Comparison of ENCODE assay signal across 1 cellular context in the genomic region with DNA sequence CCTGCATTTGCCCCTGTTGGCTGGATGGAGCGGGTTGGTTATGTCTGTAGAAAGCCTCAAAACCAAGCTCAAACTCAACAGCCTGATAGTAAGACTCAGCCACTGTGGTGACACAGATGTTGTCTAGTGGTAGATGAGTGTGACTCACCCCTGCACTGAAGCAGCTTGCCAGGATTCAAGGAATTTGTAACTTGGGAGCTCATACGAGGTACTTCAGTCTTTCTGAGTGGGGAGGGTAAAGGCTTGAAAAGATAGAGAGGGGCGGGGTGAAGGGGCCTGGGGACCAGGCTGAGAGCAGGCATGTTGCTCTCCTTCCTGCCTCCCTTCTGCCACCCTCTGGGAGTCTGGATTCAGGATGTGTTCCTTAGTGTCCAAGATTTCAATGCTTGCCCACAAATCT.
TF ChIP-seq lines count a peak whose summit lies in the region.

No MANE protein-coding gene starts in this region.

TF ChIP-seq in GM23338, 12 proteins besides CTCF, POLR2A, EP300 and RAD21 (continued from another document):
- TF ChIP-seq, protein P1, sequence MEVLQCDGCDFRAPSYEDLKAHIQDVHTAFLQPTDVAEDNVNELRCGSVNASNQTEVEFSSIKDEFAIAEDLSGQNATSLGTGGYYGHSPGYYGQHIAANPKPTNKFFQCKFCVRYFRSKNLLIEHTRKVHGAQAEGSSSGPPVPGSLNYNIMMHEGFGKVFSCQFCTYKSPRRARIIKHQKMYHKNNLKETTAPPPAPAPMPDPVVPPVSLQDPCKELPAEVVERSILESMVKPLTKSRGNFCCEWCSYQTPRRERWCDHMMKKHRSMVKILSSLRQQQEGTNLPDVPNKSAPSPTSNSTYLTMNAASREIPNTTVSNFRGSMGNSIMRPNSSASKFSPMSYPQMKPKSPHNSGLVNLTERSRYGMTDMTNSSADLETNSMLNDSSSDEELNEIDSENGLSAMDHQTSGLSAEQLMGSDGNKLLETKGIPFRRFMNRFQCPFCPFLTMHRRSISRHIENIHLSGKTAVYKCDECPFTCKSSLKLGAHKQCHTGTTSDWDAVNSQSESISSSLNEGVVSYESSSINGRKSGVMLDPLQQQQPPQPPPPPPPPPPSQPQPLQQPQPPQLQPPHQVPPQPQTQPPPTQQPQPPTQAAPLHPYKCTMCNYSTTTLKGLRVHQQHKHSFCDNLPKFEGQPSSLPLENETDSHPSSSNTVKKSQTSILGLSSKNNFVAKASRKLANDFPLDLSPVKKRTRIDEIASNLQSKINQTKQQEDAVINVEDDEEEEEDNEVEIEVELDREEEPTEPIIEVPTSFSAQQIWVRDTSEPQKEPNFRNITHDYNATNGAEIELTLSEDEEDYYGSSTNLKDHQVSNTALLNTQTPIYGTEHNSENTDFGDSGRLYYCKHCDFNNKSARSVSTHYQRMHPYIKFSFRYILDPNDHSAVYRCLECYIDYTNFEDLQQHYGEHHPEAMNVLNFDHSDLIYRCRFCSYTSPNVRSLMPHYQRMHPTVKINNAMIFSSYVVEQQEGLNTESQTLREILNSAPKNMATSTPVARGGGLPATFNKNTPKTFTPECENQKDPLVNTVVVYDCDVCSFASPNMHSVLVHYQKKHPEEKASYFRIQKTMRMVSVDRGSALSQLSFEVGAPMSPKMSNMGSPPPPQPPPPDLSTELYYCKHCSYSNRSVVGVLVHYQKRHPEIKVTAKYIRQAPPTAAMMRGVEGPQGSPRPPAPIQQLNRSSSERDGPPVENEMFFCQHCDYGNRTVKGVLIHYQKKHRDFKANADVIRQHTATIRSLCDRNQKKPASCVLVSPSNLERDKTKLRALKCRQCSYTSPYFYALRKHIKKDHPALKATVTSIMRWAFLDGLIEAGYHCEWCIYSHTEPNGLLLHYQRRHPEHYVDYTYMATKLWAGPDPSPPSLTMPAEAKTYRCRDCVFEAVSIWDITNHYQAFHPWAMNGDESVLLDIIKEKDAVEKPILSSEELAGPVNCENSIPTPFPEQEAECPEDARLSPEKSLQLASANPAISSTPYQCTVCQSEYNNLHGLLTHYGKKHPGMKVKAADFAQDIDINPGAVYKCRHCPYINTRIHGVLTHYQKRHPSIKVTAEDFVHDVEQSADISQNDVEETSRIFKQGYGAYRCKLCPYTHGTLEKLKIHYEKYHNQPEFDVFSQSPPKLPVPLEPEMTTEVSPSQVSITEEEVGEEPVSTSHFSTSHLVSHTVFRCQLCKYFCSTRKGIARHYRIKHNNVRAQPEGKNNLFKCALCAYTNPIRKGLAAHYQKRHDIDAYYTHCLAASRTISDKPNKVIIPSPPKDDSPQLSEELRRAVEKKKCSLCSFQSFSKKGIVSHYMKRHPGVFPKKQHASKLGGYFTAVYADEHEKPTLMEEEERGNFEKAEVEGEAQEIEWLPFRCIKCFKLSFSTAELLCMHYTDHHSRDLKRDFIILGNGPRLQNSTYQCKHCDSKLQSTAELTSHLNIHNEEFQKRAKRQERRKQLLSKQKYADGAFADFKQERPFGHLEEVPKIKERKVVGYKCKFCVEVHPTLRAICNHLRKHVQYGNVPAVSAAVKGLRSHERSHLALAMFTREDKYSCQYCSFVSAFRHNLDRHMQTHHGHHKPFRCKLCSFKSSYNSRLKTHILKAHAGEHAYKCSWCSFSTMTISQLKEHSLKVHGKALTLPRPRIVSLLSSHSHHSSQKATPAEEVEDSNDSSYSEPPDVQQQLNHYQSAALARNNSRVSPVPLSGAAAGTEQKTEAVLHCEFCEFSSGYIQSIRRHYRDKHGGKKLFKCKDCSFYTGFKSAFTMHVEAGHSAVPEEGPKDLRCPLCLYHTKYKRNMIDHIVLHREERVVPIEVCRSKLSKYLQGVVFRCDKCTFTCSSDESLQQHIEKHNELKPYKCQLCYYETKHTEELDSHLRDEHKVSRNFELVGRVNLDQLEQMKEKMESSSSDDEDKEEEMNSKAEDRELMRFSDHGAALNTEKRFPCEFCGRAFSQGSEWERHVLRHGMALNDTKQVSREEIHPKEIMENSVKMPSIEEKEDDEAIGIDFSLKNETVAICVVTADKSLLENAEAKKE (CRISPR knock-in tag; IDR thresholded peaks at IDR 0.05): no peak
